29 cellular contexts compared by ENCODE assay signal in the genomic region with DNA sequence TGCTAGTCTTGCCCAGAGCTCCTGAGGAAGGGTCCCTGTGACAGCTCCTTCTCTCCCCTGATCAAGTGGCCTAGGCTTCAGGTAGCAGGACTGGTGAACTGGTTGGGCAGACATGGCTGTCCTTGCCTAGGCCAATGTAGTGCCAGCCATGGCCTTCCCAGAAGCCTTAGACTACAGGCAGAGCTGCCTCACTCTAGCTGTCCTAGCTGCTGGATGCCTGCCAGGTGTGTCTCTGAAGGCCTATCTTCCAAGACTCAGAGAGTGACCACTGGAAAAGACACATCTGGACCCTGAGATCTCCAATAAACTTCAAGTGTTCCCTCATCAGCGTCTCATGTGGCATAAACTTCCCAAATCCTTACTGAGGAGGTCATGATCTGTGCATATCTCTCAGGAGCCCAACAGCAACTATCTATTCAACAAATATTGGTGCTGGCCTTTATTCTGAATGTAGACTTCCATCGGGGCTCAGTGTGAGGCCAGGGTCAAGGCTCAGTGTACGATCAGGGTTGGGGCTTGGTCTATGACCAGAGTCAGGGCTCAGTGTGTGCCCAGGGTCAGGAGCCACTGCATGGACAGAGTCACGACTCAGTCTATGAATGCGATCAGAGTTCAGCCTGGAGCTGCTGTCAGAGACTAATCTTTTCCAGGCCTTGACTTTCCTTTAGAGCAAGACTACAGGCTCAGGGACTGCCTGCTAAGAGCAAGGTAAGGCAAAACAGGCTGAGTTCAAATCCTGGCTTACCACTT. TPM values are rescaled to one million over a fixed set of nuclear protein-coding genes. Genes with fewer than 3 reads are reported as not detected.
DNase-seq lines count a peak whose midpoint lies in the region; ATAC-seq, FAIRE-seq and TF ChIP-seq lines count a peak whose summit lies in the region.
"Had no signal": no experiment of that assay in that cellular context is flagged by ENCODE, and none has a peak within 500 bp of the region (broad histone marks: within the 10 kb centered on the region; RNA-seq: fewer than 3 reads in every experiment).

No MANE protein-coding gene starts in this region.

- CTCF ChIA-PET in HepG2 (lab: Yijun Ruan, JAX; ENCODE audit: low intra/inter-chr PET ratio, low total read pairs) = no interaction called here

- no peak overlapping the region for H2BK5ac ChIP-seq in mesendoderm (ENCODE audit: low read length)

- TF ChIP-seq POLR2A in heart left ventricle (IDR thresholded peaks at IDR 0.05) = no peak
- no peak for TF ChIP-seq POLR2A in HepG2 (IDR thresholded peaks at IDR 0.05; ENCODE audit: insufficient read depth in 1 of 2, low read depth in 2 of 2, low read length in 2 of 2)
- TF ChIP-seq POLR2A in right lobe of liver (IDR thresholded peaks at IDR 0.05) = no peak
- no peak for TF ChIP-seq POLR2A in testis (IDR thresholded peaks at IDR 0.05)
- no peak for TF ChIP-seq POLR2A in spleen (IDR thresholded peaks at IDR 0.05)

- 63 to 87% (median 78%) methylated on average over 5 of the region's 5 CpGs for WGBS in heart left ventricle, 4 donors
- 0% methylated on average over 1 of the region's 5 CpGs for WGBS in HepG2 (ENCODE audit: low lambda C conversion rate)
- WGBS in right lobe of liver (ENCODE audit: insufficient coverage, low coverage, low lambda C conversion rate, missing lambda C conversion rate) = no CpG with 5 or more reads among the region's 5 CpGs
- no CpG with 5 or more reads among the region's 5 CpGs for WGBS in mesendoderm (ENCODE audit: extremely low coverage, insufficient coverage, low lambda C conversion rate)
- 68 to 90% methylated on average over 5 of the region's 5 CpGs for WGBS in testis, 2 donors
- 83 to 93% (median 87%) methylated on average over 4 to 5 of the region's 5 CpGs for WGBS in spleen, 5 donors

- in situ Hi-C loops in HepG2 (cut with HindIII; ENCODE audit: extremely low pct_ligation_motif_present, low pct_unique_long_range_greater_than_20kb) = no loop called here

- H4K5ac ChIP-seq in mesendoderm (ENCODE audit: low read length) = no peak overlapping the region

- ATAC-seq in left cardiac atrium (no peak), heart left ventricle (no peak), HepG2 (peak; percentile 83), right lobe of liver (no peak)
- ATAC-seq: GM12878 had no signal

- TF ChIP-seq RAD21 in HepG2 (CRISPR knock-in tag; IDR thresholded peaks at IDR 0.05) = no peak

- no peak overlapping the region for H2AK5ac ChIP-seq in mesendoderm (ENCODE audit: low read length)

- no peak overlapping the region for H3K4me3 ChIP-seq in heart left ventricle
- H3K4me3 ChIP-seq in HepG2 (replicated peaks in 1 of 3; ENCODE audit: insufficient read depth in 1 of 3, low read depth in 2 of 3, low read length in 3 of 3) = no peak overlapping the region
- H3K4me3 ChIP-seq in right lobe of liver = no peak overlapping the region
- no peak overlapping the region for H3K4me3 ChIP-seq in mesendoderm (ENCODE audit: low read length)
- no peak overlapping the region for H3K4me3 ChIP-seq in testis
- no peak overlapping the region for H3K4me3 ChIP-seq in spleen
- H3K4me3 ChIP-seq: BLaER1, GM12878 had no signal

- H3K23ac ChIP-seq in mesendoderm (ENCODE audit: low read length) = peak overlapping the region; percentile 24

- H3K79me2 ChIP-seq in HepG2 (ENCODE audit: insufficient read depth, low read length) (no peaks in the 10 kb centered on the region), mesendoderm (ENCODE audit: control insufficient read depth, insufficient read depth, low read length) (no peaks in the 10 kb centered on the region)

- H2AFZ ChIP-seq in HepG2 (ENCODE audit: low read length) = no peak overlapping the region

- TF ChIP-seq CTCF in heart left ventricle (IDR thresholded peaks at IDR 0.05) = no peak
- no peak for TF ChIP-seq CTCF in HepG2 (CRISPR knock-in tag; IDR thresholded peaks at IDR 0.05)
- no peak for TF ChIP-seq CTCF in right lobe of liver (IDR thresholded peaks at IDR 0.05)
- no peak for TF ChIP-seq CTCF in testis (IDR thresholded peaks at IDR 0.05)
- no peak for TF ChIP-seq CTCF in spleen (IDR thresholded peaks at IDR 0.05 in 8 of 11, conservative IDR thresholded peaks at IDR 0.05 in 3 of 11)

- H3K9ac ChIP-seq in HepG2 (ENCODE audit: insufficient read depth, low read depth, low read length) (no peak overlapping the region), mesendoderm (ENCODE audit: low read length) (no peak overlapping the region)
- H3K9ac ChIP-seq: BLaER1 had no signal

- intact Hi-C loops in left cardiac atrium (cut with DNase I) (loop anchor here in 1 of 2 donors (5.0 kb wide), 1 partner anchor 118 kb away; no protein-coding TSS in a partner anchor), heart left ventricle (cut with DNase I) (loop anchor here in 3 of 10 donors (10.0 kb wide), 2 partner anchors 75 to 125 kb away; no protein-coding TSS in a partner anchor), HepG2 (cut with micrococcal nuclease; ENCODE audit: unreplicated experiment) (no loop called here), right lobe of liver (cut with DNase I) (no loop called here), testis (cut with DNase I; ENCODE audit: low total_unique reads) (no loop called here), spleen (cut with DNase I; ENCODE audit: low total_unique reads) (no loop called here)

- H3K79me1 ChIP-seq in mesendoderm (ENCODE audit: low read length) = no peaks in the 10 kb centered on the region

- no peak overlapping the region for H2BK120ac ChIP-seq in mesendoderm (ENCODE audit: low read depth, low read length)

- H2BK15ac ChIP-seq in mesendoderm (replicated peaks; ENCODE audit: low read depth) = no peak overlapping the region

- no TSS peak for BruUV-seq in HepG2 (replicated peaks; lab: Mats Ljungman, UMichigan)

- FAIRE-seq in HepG2 (lab: Jason Lieb, UNC) = no peak
- FAIRE-seq: A204.1, GM12878, GM12892, GM18507 had no signal

- H3K18ac ChIP-seq in mesendoderm (ENCODE audit: low read length) = no peak overlapping the region

- no peak overlapping the region for H3K56ac ChIP-seq in mesendoderm (ENCODE audit: low read length)

- no peaks in the 10 kb centered on the region for H4K20me1 ChIP-seq in HepG2 (ENCODE audit: insufficient read depth, low read length)
- H4K20me1 ChIP-seq: BLaER1 had no signal

- H3K36me3 ChIP-seq in heart left ventricle (no peaks in the 10 kb centered on the region), HepG2 (replicated peaks in 1 of 2; ENCODE audit: control insufficient read depth in 1 of 2, insufficient read depth in 2 of 2, low read length in 2 of 2) (no peaks in the 10 kb centered on the region), right lobe of liver (no peaks in the 10 kb centered on the region), mesendoderm (ENCODE audit: control insufficient read depth, insufficient read depth, low read length) (no peaks in the 10 kb centered on the region), testis (ENCODE audit: low read depth, missing control alignments) (no peaks in the 10 kb centered on the region), spleen (no peaks in the 10 kb centered on the region)
- H3K36me3 ChIP-seq: BE2C, BLaER1 had no signal

- no peak overlapping the region for H3K4ac ChIP-seq in mesendoderm (ENCODE audit: low read depth, low read length)

- H3K4me1 ChIP-seq in heart left ventricle (peaks cover 0 to 17% (median 0%) of the 10 kb centered on the region in 12 donors), HepG2 (ENCODE audit: insufficient read depth, low read length) (peaks cover 41% of the 10 kb centered on the region), right lobe of liver (no peaks in the 10 kb centered on the region), mesendoderm (ENCODE audit: control insufficient read depth, low read depth, low read length) (no peaks in the 10 kb centered on the region), testis (peaks cover 4% of the 10 kb centered on the region), spleen (no peaks in the 10 kb centered on the region)
- H3K4me1 ChIP-seq: BE2C, BLaER1 had no signal

- H3K27ac ChIP-seq in heart left ventricle (no peak overlapping the region), HepG2 (ENCODE audit: extremely low read length, insufficient read depth, low read length) (no peak overlapping the region), right lobe of liver (no peak overlapping the region), mesendoderm (ENCODE audit: low read depth, low read length) (no peak overlapping the region), testis (no peak overlapping the region), spleen (no peak overlapping the region)
- H3K27ac ChIP-seq: BLaER1 had no signal

- H3K27me3 ChIP-seq in heart left ventricle (no peaks in the 10 kb centered on the region), HepG2 (ENCODE audit: control insufficient read depth in 1 of 2, insufficient read depth in 2 of 2, low read length in 2 of 2) (peaks cover 1 to 12% of the 10 kb centered on the region in 2 experiments; a peak in 1 of 5 replicates), right lobe of liver (no peaks in the 10 kb centered on the region), mesendoderm (ENCODE audit: insufficient read depth, low read length, poor library complexity) (no peaks in the 10 kb centered on the region), testis (no peaks in the 10 kb centered on the region), spleen (replicated peaks in 1 of 7) (peaks cover 0 to 3% (median 0%) of the 10 kb centered on the region in 7 donors)
- H3K27me3 ChIP-seq: BE2C, BLaER1 had no signal

- H4K8ac ChIP-seq in mesendoderm (ENCODE audit: low read depth, low read length) = no peak overlapping the region

- DNase-seq in left cardiac atrium = peak; percentile 42
- no peak for DNase-seq in heart left ventricle
- DNase-seq in HepG2 (ENCODE audit: low spot score) = no peak
- no peak for DNase-seq in right lobe of liver
- DNase-seq in mesendoderm = no peak
- peak; percentile 35 for DNase-seq in testis
- no peak for DNase-seq in effector CD4-positive, alpha-beta T cell
- no peak for DNase-seq in spleen
- DNase-seq: 8988T; ACHN; BE2C; C1 segment of cervical spinal cord; CD4-positive, alpha-beta memory T cell; CD4-positive, CD25-positive, alpha-beta regulatory T cell; CD8-positive, alpha-beta memory T cell; COR-L47; DMS 273 treated with DMSO at 0.1 percent for 48 hours; DMS153; DMS53; DMS79; DND-41; EL; GDM1 had no signal

- POLR2A ChIA-PET in HepG2 (lab: Yijun Ruan, JAX) = no interaction called here

- no peak for TF ChIP-seq EP300 in HepG2 (IDR thresholded peaks at IDR 0.05; ENCODE audit: low read depth in 2 of 2, low read length in 2 of 2)
- no peak for TF ChIP-seq EP300 in HepG2 (CRISPR knock-in tag; IDR thresholded peaks at IDR 0.05; ENCODE audit: borderline replicate concordance)

- H3K9me3 ChIP-seq in heart left ventricle = no peaks in the 10 kb centered on the region
- H3K9me3 ChIP-seq in HepG2 (ENCODE audit: low read length) = no peaks in the 10 kb centered on the region
- no peaks in the 10 kb centered on the region for H3K9me3 ChIP-seq in right lobe of liver
- H3K9me3 ChIP-seq in testis = no peaks in the 10 kb centered on the region
- H3K9me3 ChIP-seq in spleen = no peaks in the 10 kb centered on the region
- H3K9me3 ChIP-seq: BE2C, BLaER1 had no signal

- peak overlapping the region; percentile 39; the same call in 1 of the 2 replicates for H3K4me2 ChIP-seq in HepG2 (ENCODE audit: low read depth, low read length)
- no peak overlapping the region for H3K4me2 ChIP-seq in mesendoderm (ENCODE audit: low read length)
- H3K4me2 ChIP-seq: BLaER1 had no signal

RNA-seq across cellular contexts. Expression of gene INSYN1, which starts 36.5 kb away (rescaled TPM):
- total RNA-seq in left cardiac atrium = 10 to 100 TPM; 79.3 to 80.8 TPM
- 100 to 1,000 TPM in 4 of 9 donors, 10 to 100 TPM in 5; 51.5 to 182 (median 83.0) TPM for total RNA-seq in heart left ventricle
- 100 to 1,000 TPM; 120 to 137 TPM for polyA plus RNA-seq in heart left ventricle
- not detected in 2 replicates for total RNA-seq in HepG2 (2016; rRNA removed; fragmentation: Illumina TruSeq; extraction: Trizol)
- not detected in 2 replicates for total RNA-seq in HepG2 (2016; cell fraction: cytosol; rRNA removed; fragmentation: Illumina TruSeq; extraction: Trizol; ENCODE audit: low read depth)
- total RNA-seq in HepG2 (2016; cell fraction: insoluble cytoplasmic fraction; rRNA removed; fragmentation: Illumina TruSeq; extraction: Trizol) = not detected in 2 replicates
- not detected in 2 replicates for total RNA-seq in HepG2 (2016; cell fraction: membrane; rRNA removed; fragmentation: Illumina TruSeq; extraction: Trizol)
- total RNA-seq in HepG2 (2016; cell fraction: nucleus; rRNA removed; fragmentation: Illumina TruSeq; extraction: Trizol) = not detected in 2 replicates
- polyA plus RNA-seq in HepG2 (2011; rRNA removed) = not detected in 2 replicates
- polyA plus RNA-seq in HepG2 (2011; cell fraction: cytosol; rRNA removed) = not detected in 2 replicates
- polyA plus RNA-seq in HepG2 (2011; cell fraction: nucleus; rRNA removed) = not detected in 2 replicates
- polyA plus RNA-seq in HepG2 (2012) = not detected in 2 replicates
- not detected in 2 replicates for polyA plus RNA-seq in HepG2 (2016; cell fraction: cytosol; fragmentation: Illumina TruSeq; extraction: Trizol; ENCODE audit: low read depth)
- polyA plus RNA-seq in HepG2 (2016; cell fraction: insoluble cytoplasmic fraction; fragmentation: Illumina TruSeq; extraction: Trizol; ENCODE audit: low read depth) = not detected in 2 replicates
- polyA plus RNA-seq in HepG2 (2016; cell fraction: membrane; fragmentation: Illumina TruSeq; extraction: Trizol; ENCODE audit: low read depth) = not detected in 2 replicates
- not detected in 2 replicates for polyA plus RNA-seq in HepG2 (2016; cell fraction: nucleus; fragmentation: Illumina TruSeq; extraction: Trizol; ENCODE audit: insufficient read depth, low read depth)
- not detected in 2 replicates for polyA minus RNA-seq in HepG2 (2011; rRNA and poly(A)+ RNA removed; ENCODE audit: low replicate concordance)
- not detected in 2 replicates for polyA minus RNA-seq in HepG2 (2011; cell fraction: cytosol; rRNA and poly(A)+ RNA removed)
- not detected in 2 replicates for polyA minus RNA-seq in HepG2 (2011; cell fraction: nucleus; rRNA and poly(A)+ RNA removed)
- under 1 TPM; 0.25 to 0.68 (median 0.32) TPM for total RNA-seq in right lobe of liver
- polyA plus RNA-seq in mesendoderm (2013, experiment 1 of 2) = 4.2 TPM
- polyA plus RNA-seq in mesendoderm (2013, experiment 2 of 2) = 4.1 TPM
- total RNA-seq in testis = 10 to 100 TPM in 1 of 2 donors, 1 to 10 TPM in 1; 8.9 to 15.9 TPM
- polyA plus RNA-seq in testis (ENCODE audit: insufficient read depth, low read depth, low replicate concordance) = 18.9 TPM
- 1 to 10 TPM in 3 of 7 donors, under 1 TPM in 3, not detected in 1; 0.51 to 2.8 (median 0.88) TPM for total RNA-seq in spleen
- 1 to 10 TPM in 1 of 3 donors, under 1 TPM in 2; 0.11 to 1.2 (median 0.35) TPM for polyA plus RNA-seq in spleen
- total RNA-seq: CD4-positive, alpha-beta memory T cell; CD4-positive, CD25-positive, alpha-beta regulatory T cell; CD8-positive, alpha-beta memory T cell; GM12878 had no signal
- polyA plus RNA-seq: CD14-positive monocyte; CD4-positive, alpha-beta memory T cell; CD4-positive, CD25-positive, alpha-beta regulatory T cell; CD8-positive, alpha-beta memory T cell; GM12878 had no signal

Comparison
In these comparisons a context has a peak if more than half of its experiments do, and no peak if none do; other contexts are left out.
1. DNase-seq: peak in left cardiac atrium (single experiment) and testis (single experiment); none in heart left ventricle (0 of 5), HepG2 (single experiment), right lobe of liver (0 of 3), mesendoderm (single experiment), effector CD4-positive, alpha-beta T cell (single experiment) and spleen (single experiment).